12 cellular contexts compared by ENCODE assay signal in genomic region chr10:73054286-73054685, GRCh38. TPM values are rescaled to one million over a fixed set of nuclear protein-coding genes. Genes with fewer than 3 reads are reported as not detected.
DNase-seq lines count a peak whose midpoint lies in the region; ATAC-seq lines count a peak whose summit lies in the region.
"Had no signal": no experiment of that assay in that cellular context is flagged by ENCODE, and none has a peak within 500 bp of the region (broad histone marks: within the 10 kb centered on the region; RNA-seq: fewer than 3 reads in every experiment).

No MANE protein-coding gene starts in this region.

- no peaks in the 10 kb centered on the region for H3K9me3 Mint-ChIP-seq in activated CD4-positive, alpha-beta T cell treated with anti-CD3 and anti-CD28 coated beads, Interleukin-2, amount 10 ng/mL, durations not matched to agents 24 days and 14 days
- H3K9me3 Mint-ChIP-seq: activated naive CD4-positive, alpha-beta T cell treated with anti-CD3 and anti-CD28 coated beads, Interleukin-2, amount 50 U/mL, for 24 hours had no signal

- H3K27me3 Mint-ChIP-seq in activated CD4-positive, alpha-beta T cell treated with anti-CD3 and anti-CD28 coated beads, Interleukin-2, amount 10 ng/mL, durations not matched to agents 24 days and 14 days = no peaks in the 10 kb centered on the region
- H3K27me3 Mint-ChIP-seq: activated naive CD4-positive, alpha-beta T cell treated with anti-CD3 and anti-CD28 coated beads, Interleukin-2, amount 50 U/mL, for 24 hours had no signal

- peaks cover 4% of the 10 kb centered on the region for H3K4me1 Mint-ChIP-seq in activated CD4-positive, alpha-beta T cell treated with anti-CD3 and anti-CD28 coated beads, Interleukin-2, amount 10 ng/mL, durations not matched to agents 24 days and 14 days
- H3K4me1 Mint-ChIP-seq: activated naive CD4-positive, alpha-beta T cell treated with anti-CD3 and anti-CD28 coated beads, Interleukin-2, amount 50 U/mL, for 24 hours had no signal

- H3K4me3 Mint-ChIP-seq in activated CD4-positive, alpha-beta T cell treated with anti-CD3 and anti-CD28 coated beads, Interleukin-2, amount 10 ng/mL, durations not matched to agents 24 days and 14 days = no peak overlapping the region
- H3K4me3 Mint-ChIP-seq: activated naive CD4-positive, alpha-beta T cell treated with anti-CD3 and anti-CD28 coated beads, Interleukin-2, amount 50 U/mL, for 24 hours had no signal

- ATAC-seq in GM21576 (IDR thresholded peaks at IDR 0.05; ENCODE audit: unreplicated experiment) (peak; percentile 56), HG03108 (IDR thresholded peaks at IDR 0.05; ENCODE audit: unreplicated experiment) (peak; percentile 85)

- intact Hi-C loops in activated CD4-positive, alpha-beta T cell treated with anti-CD3 and anti-CD28 coated beads, Interleukin-2, amount 10 ng/mL, durations not matched to agents 24 days and 14 days (cut with micrococcal nuclease) = no loop called here

- H3K27ac Mint-ChIP-seq in activated CD4-positive, alpha-beta T cell treated with anti-CD3 and anti-CD28 coated beads, Interleukin-2, amount 10 ng/mL, durations not matched to agents 24 days and 14 days = peak overlapping the region; percentile 31
- H3K27ac Mint-ChIP-seq: activated naive CD4-positive, alpha-beta T cell treated with anti-CD3 and anti-CD28 coated beads, Interleukin-2, amount 50 U/mL, for 24 hours had no signal

- peaks cover 59% of the 10 kb centered on the region for H3K36me3 Mint-ChIP-seq in activated CD4-positive, alpha-beta T cell treated with anti-CD3 and anti-CD28 coated beads, Interleukin-2, amount 10 ng/mL, durations not matched to agents 24 days and 14 days (ENCODE audit: low read depth)

- no peak for DNase-seq in activated CD4-positive, alpha-beta T cell treated with anti-CD3 and anti-CD28 coated beads, Interleukin-2, amount 10 ng/mL, durations not matched to agents 24 days and 14 days
- no peak for DNase-seq in activated CD4-positive, alpha-beta T cell treated with anti-CD3 and anti-CD28 coated beads, Interleukin-2, amount 50 U/mL, for 4 hours
- DNase-seq in myocyte (ENCODE audit: low read depth) = peak; percentile 13
- DNase-seq in NCI-H2107 (lab: John Stamatoyannopoulos, UW) = no peak
- no peak for DNase-seq in NCI-H1092 (lab: John Stamatoyannopoulos, UW)
- no peak for DNase-seq in stimulated activated CD4-positive, alpha-beta T cell treated with anti-CD3 and anti-CD28 coated beads, Interleukin-2, amount 100 ng/mL, for 48 hours
- DNase-seq: central memory CD4-positive, alpha-beta T cell; COR-L47; trophoblast cell had no signal

RNA-seq across cellular contexts. Expression of gene P4HA1, which starts 42.4 kb away (rescaled TPM):
- total RNA-seq in activated CD4-positive, alpha-beta T cell treated with anti-CD3 and anti-CD28 coated beads, Interleukin-2, amount 10 ng/mL, durations not matched to agents 24 days and 14 days = 69.4 and 71.1 TPM in 2 replicates
- 134 and 179 TPM in 2 replicates for total RNA-seq in myocyte
- polyA plus RNA-seq in myocyte (2012) = 125 TPM

RNA-seq across cellular contexts. Expression of gene NUDT13, which starts 56.0 kb away (rescaled TPM):
- total RNA-seq in activated CD4-positive, alpha-beta T cell treated with anti-CD3 and anti-CD28 coated beads, Interleukin-2, amount 10 ng/mL, durations not matched to agents 24 days and 14 days = 0.80 and 0.91 TPM in 2 replicates
- 2.6 and 4.6 TPM in 2 replicates for total RNA-seq in myocyte
- polyA plus RNA-seq in myocyte (2012) = 2.9 TPM
